ENCODE assay signal across 10 cellular contexts in genomic region chr6:11363881-11364576, GRCh38.
A peak's percentile ranks its signal among the peaks of the same experiment; 100 is the strongest.
DNase-seq lines count a peak whose midpoint lies in the region; ATAC-seq and TF ChIP-seq lines count a peak whose summit lies in the region.
"Had no signal": no experiment of that assay in that cellular context is flagged by ENCODE, and none has a peak within 500 bp of the region (broad histone marks: within the 10 kb centered on the region; RNA-seq: fewer than 3 reads in every experiment).

No MANE protein-coding gene starts in this region.

- H3K4me1 Mint-ChIP-seq in natural killer cell treated with Interleukin-12 subunit alpha and Interleukin-12 subunit beta and Interleukin-15 and Interleukin-18, amount 100 ng/mL, for 72 hours (ENCODE audit: low read depth in 2 of 2), result peaks cover 82 to 95% of the 10 kb centered on the region in 2 donors

- no peak for TF ChIP-seq POLR2A in suprapubic skin (IDR thresholded peaks at IDR 0.05)

- H3K4me3 ChIP-seq in adipocyte (ENCODE audit: low read length), result no peak overlapping the region
- H3K4me3 ChIP-seq in suprapubic skin, result no peak overlapping the region
- H3K4me3 ChIP-seq: sigmoid colon had no signal

- H3K27ac Mint-ChIP-seq in natural killer cell treated with Interleukin-12 subunit alpha and Interleukin-12 subunit beta and Interleukin-15 and Interleukin-18, amount 100 ng/mL, for 72 hours, result peak overlapping the region; percentile 32 to 93

- ATAC-seq in natural killer cell treated with Interleukin-12 subunit alpha and Interleukin-12 subunit beta and Interleukin-15 and Interleukin-18, amount 100 ng/mL, for 72 hours, result peak in 1 of 2 donors; percentile 0
- ATAC-seq in GM21360 (IDR thresholded peaks at IDR 0.05; ENCODE audit: unreplicated experiment), result no peak
- no peak for ATAC-seq in HG03469 (IDR thresholded peaks at IDR 0.05; ENCODE audit: unreplicated experiment)

- H3K36me3 ChIP-seq in adipocyte (ENCODE audit: control insufficient read depth, insufficient read depth, low read length, severe bottlenecking) (no peaks in the 10 kb centered on the region), suprapubic skin (no peaks in the 10 kb centered on the region)
- H3K36me3 ChIP-seq: sigmoid colon had no signal

- H3K27me3 ChIP-seq in adipocyte (replicated peaks; ENCODE audit: control insufficient read depth, insufficient read depth, low read length), result no peaks in the 10 kb centered on the region
- H3K27me3 ChIP-seq in suprapubic skin, result no peaks in the 10 kb centered on the region
- H3K27me3 ChIP-seq: sigmoid colon had no signal

- peaks cover 40% of the 10 kb centered on the region for H3K4me1 ChIP-seq in adipocyte (ENCODE audit: control insufficient read depth, insufficient read depth, low read length)
- H3K4me1 ChIP-seq in suprapubic skin, result peaks cover 6% of the 10 kb centered on the region

- peaks cover 38% of the 10 kb centered on the region for H3K36me3 Mint-ChIP-seq in natural killer cell treated with Interleukin-12 subunit alpha and Interleukin-12 subunit beta and Interleukin-15 and Interleukin-18, amount 100 ng/mL, for 72 hours

- TF ChIP-seq CTCF in suprapubic skin (IDR thresholded peaks at IDR 0.05), result no peak

- peak overlapping the region; percentile 66 for H3K9ac ChIP-seq in adipocyte (ENCODE audit: low read length)

- 52% methylated on average over 2 of the region's 2 CpGs for WGBS in suprapubic skin

- no peak for TF ChIP-seq EP300 in suprapubic skin (IDR thresholded peaks at IDR 0.05)

- H3K9me3 ChIP-seq in adipocyte (ENCODE audit: control insufficient read depth, low read length) (no peaks in the 10 kb centered on the region), suprapubic skin (no peaks in the 10 kb centered on the region)
- H3K9me3 ChIP-seq: sigmoid colon had no signal

- peak overlapping the region; percentile 28 for H3K4me3 Mint-ChIP-seq in natural killer cell treated with Interleukin-12 subunit alpha and Interleukin-12 subunit beta and Interleukin-15 and Interleukin-18, amount 100 ng/mL, for 72 hours

- peak; percentile 38 for DNase-seq in activated CD4-positive, alpha-beta T cell treated with anti-CD3 and anti-CD28 coated beads for 24 hours (ENCODE audit: low read depth in 2 of 2)
- no peak for DNase-seq in activated CD4-positive, alpha-beta T cell treated with anti-CD3 and anti-CD28 coated beads, Interleukin-2, amount 50 U/mL, for 1 hour
- no peak for DNase-seq in adipocyte (ENCODE audit: low read depth)
- no peak for DNase-seq in natural killer cell treated with Interleukin-12 subunit alpha and Interleukin-12 subunit beta and Interleukin-15 and Interleukin-18, amount 100 ng/mL, for 72 hours (ENCODE audit: low spot score)
- no peak for DNase-seq in suprapubic skin (ENCODE audit: low spot score in 2 of 2)
- DNase-seq in NCI-H446 (lab: John Stamatoyannopoulos, UW), result no peak
- DNase-seq: NCI-H2081, sigmoid colon had no signal

- H3K27me3 Mint-ChIP-seq in natural killer cell treated with Interleukin-12 subunit alpha and Interleukin-12 subunit beta and Interleukin-15 and Interleukin-18, amount 100 ng/mL, for 72 hours, result no peaks in the 10 kb centered on the region

- H3K27ac ChIP-seq in suprapubic skin, result peak overlapping the region; percentile 59

- H3K9me3 Mint-ChIP-seq in natural killer cell treated with Interleukin-12 subunit alpha and Interleukin-12 subunit beta and Interleukin-15 and Interleukin-18, amount 100 ng/mL, for 72 hours, result peaks cover 10% of the 10 kb centered on the region

Comparison
In these comparisons a context has a peak if more than half of its experiments do, and no peak if none do; other contexts are left out.
1. DNase-seq: peak in activated CD4-positive, alpha-beta T cell treated with anti-CD3 and anti-CD28 coated beads for 24 hours (2 of 2); none in activated CD4-positive, alpha-beta T cell treated with anti-CD3 and anti-CD28 coated beads, Interleukin-2, amount 50 U/mL, for 1 hour (single experiment), adipocyte (single experiment), natural killer cell treated with Interleukin-12 subunit alpha and Interleukin-12 subunit beta and Interleukin-15 and Interleukin-18, amount 100 ng/mL, for 72 hours (single experiment), suprapubic skin (0 of 2) and NCI-H446 (0 of 2).